ENCODE assay signal across 13 cellular contexts in genomic region chr11:27795955-27796861, GRCh38.
A peak's percentile ranks its signal among the peaks of the same experiment; 100 is the strongest.
DNase-seq lines count a peak whose midpoint lies in the region; ATAC-seq, FAIRE-seq and TF ChIP-seq lines count a peak whose summit lies in the region.
"Had no signal": no experiment of that assay in that cellular context is flagged by ENCODE, and none has a peak within 500 bp of the region (broad histone marks: within the 10 kb centered on the region; RNA-seq: fewer than 3 reads in every experiment).

No MANE protein-coding gene starts in this region.

- H2AFZ ChIP-seq in GM23338 = no peak overlapping the region

- no peaks in the 10 kb centered on the region for H4K20me1 ChIP-seq in GM23338 (replicated peaks; ENCODE audit: insufficient read depth)

- H3K27me3 Mint-ChIP-seq in GM23338 (ENCODE audit: insufficient read depth, low read depth, poor library complexity) (peaks cover 19% of the 10 kb centered on the region), nephron progenitor cell (ENCODE audit: low read depth, poor library complexity) (peaks cover 41% of the 10 kb centered on the region)
- H3K27me3 Mint-ChIP-seq: activated B cell treated with CpG ODN at 0.5 μM for 24 hours, IgD-negative memory B cell had no signal

- ATAC-seq in GM23338 = peak; percentile 97
- no peak for ATAC-seq in psoas muscle
- ATAC-seq in GM19328 (IDR thresholded peaks at IDR 0.05; ENCODE audit: unreplicated experiment) = no peak

- H3K9me2 ChIP-seq in GM23338 (ENCODE audit: insufficient read depth) = peaks cover 10% of the 10 kb centered on the region

- H3F3A ChIP-seq in GM23338 (replicated peaks; ENCODE audit: low read depth) = 0 out of 2 replicates have a peak, but pooled peaks cover 8% of the 10 kb centered on the region

- no peaks in the 10 kb centered on the region for H3K9me3 ChIP-seq in psoas muscle

- H3K27me3 ChIP-seq in GM23338 (ENCODE audit: insufficient read depth) = peaks cover 64% of the 10 kb centered on the region
- peaks cover 2% of the 10 kb centered on the region for H3K27me3 ChIP-seq in bronchial epithelial cell (ENCODE audit: control insufficient read depth, insufficient read depth, low read length)
- peaks cover 0 to 2% (median 0%) of the 10 kb centered on the region in 3 donors for H3K27me3 ChIP-seq in psoas muscle (ENCODE audit: insufficient read depth in 3 of 3, low read length in 2 of 3)

- WGBS in psoas muscle, 3 donors = 14 to 19% (median 18%) methylated on average over 9 of the region's 9 CpGs

- no peak for FAIRE-seq in bronchial epithelial cell (lab: Jason Lieb, UNC)

- H3K4me3 Mint-ChIP-seq in GM23338 = 0 out of 3 replicates have a peak overlapping the region, but pooled peaks have one; percentile 3
- H3K4me3 Mint-ChIP-seq in nephron progenitor cell = peak overlapping the region; percentile 13
- H3K4me3 Mint-ChIP-seq: activated B cell treated with CpG ODN at 0.5 μM for 24 hours; IgD-negative memory B cell; stimulated activated naive CD8-positive, alpha-beta T cell treated with anti-CD3 and anti-CD28 coated beads, Interleukin-15, Interleukin-2, amounts not matched to agents 100 ng/mL and 50 ng/mL, for 24 hours had no signal

- intact Hi-C loops in psoas muscle (cut with DNase I) = no loop called here

- H3K27ac ChIP-seq in GM23338 (ENCODE audit: low read depth) = no peak overlapping the region
- no peak overlapping the region for H3K27ac ChIP-seq in psoas muscle
- H3K27ac ChIP-seq: skin epidermis had no signal

- TF ChIP-seq CTCF in GM23338 (conservative IDR thresholded peaks at IDR 0.05; ENCODE audit: low read depth in 2 of 2) (no peak), bronchial epithelial cell (IDR thresholded peaks at IDR 0.05; ENCODE audit: insufficient read depth, low read length, severe bottlenecking) (no peak), nephron progenitor cell (IDR thresholded peaks at IDR 0.05) (no peak), psoas muscle (IDR thresholded peaks at IDR 0.05) (no peak)

- H3K4me3 ChIP-seq in GM23338 = peak overlapping the region; percentile 6; the same call in 1 of the 2 replicates
- H3K4me3 ChIP-seq in bronchial epithelial cell (ENCODE audit: low read depth, low read length) = no peak overlapping the region
- H3K4me3 ChIP-seq in psoas muscle = no peak overlapping the region
- H3K4me3 ChIP-seq: skin epidermis had no signal

- H3K36me3 Mint-ChIP-seq in GM23338 (ENCODE audit: low read depth) (0 out of 3 replicates have a peak, but pooled peaks cover 7% of the 10 kb centered on the region), nephron progenitor cell (ENCODE audit: low read depth) (peaks cover 6% of the 10 kb centered on the region)
- H3K36me3 Mint-ChIP-seq: IgD-negative memory B cell had no signal

- peak overlapping the region; percentile 45 for H3K4me2 ChIP-seq in GM23338

- H3K4me1 ChIP-seq in GM23338 (ENCODE audit: insufficient read depth) (peaks cover 19% of the 10 kb centered on the region), psoas muscle (no peaks in the 10 kb centered on the region)

- H3K36me3 ChIP-seq in GM23338 (ENCODE audit: insufficient read depth) (no peaks in the 10 kb centered on the region; the same call in 1 of the 2 replicates), bronchial epithelial cell (ENCODE audit: control insufficient read depth, insufficient read depth, low read length) (no peaks in the 10 kb centered on the region), psoas muscle (ENCODE audit: insufficient read depth in 1 of 2, low read depth in 1 of 2) (no peaks in the 10 kb centered on the region)

- H3K27ac Mint-ChIP-seq in GM23338 (no peak overlapping the region), nephron progenitor cell (no peak overlapping the region)
- H3K27ac Mint-ChIP-seq: activated B cell treated with CpG ODN at 0.5 μM for 24 hours; IgD-negative memory B cell; stimulated activated naive CD8-positive, alpha-beta T cell treated with anti-CD3 and anti-CD28 coated beads, Interleukin-15, Interleukin-2, amounts not matched to agents 100 ng/mL and 50 ng/mL, for 24 hours had no signal

- H3K4me1 Mint-ChIP-seq in GM23338 = peaks cover 15% of the 10 kb centered on the region
- peaks cover 16% of the 10 kb centered on the region for H3K4me1 Mint-ChIP-seq in nephron progenitor cell
- H3K4me1 Mint-ChIP-seq: activated B cell treated with CpG ODN at 0.5 μM for 24 hours, IgD-negative memory B cell had no signal

- DNase-seq in GM23338 (ENCODE audit: low spot score) (peak; percentile 69), NCI-H187 (lab: John Stamatoyannopoulos, UW) (peak; percentile 78 to 92), bronchial epithelial cell (ENCODE audit: low read depth) (peak; percentile 3), nephron progenitor cell (peak; percentile 6), glomerular visceral epithelial cell (ENCODE audit: extremely low spot score) (no peak), NCI-H1048 (lab: John Stamatoyannopoulos, UW) (no peak), psoas muscle (no peak)
- DNase-seq: activated B cell treated with CpG ODN at 0.5 μM for 24 hours, activated gamma-delta T cell treated with Interleukin-2 at 50 U/mL for 16 hours had no signal

- H3K79me2 ChIP-seq in GM23338 (replicated peaks; ENCODE audit: insufficient read depth) = no peaks in the 10 kb centered on the region

- H3K9me3 Mint-ChIP-seq in GM23338 = peaks cover 11% of the 10 kb centered on the region
- H3K9me3 Mint-ChIP-seq in nephron progenitor cell = peaks cover 28% of the 10 kb centered on the region

TF ChIP-seq in GM23338, 12 proteins besides CTCF, POLR2A, EP300 and RAD21:
- TF ChIP-seq POLR2AphosphoS5 (IDR thresholded peaks at IDR 0.05; ENCODE audit: low read depth) (no peak), ZNF462 (CRISPR knock-in tag; IDR thresholded peaks at IDR 0.05) (no peak), NANOG (IDR thresholded peaks at IDR 0.05; ENCODE audit: borderline replicate concordance) (peak; percentile 90)

Comparison
In these comparisons a context has a peak if more than half of its experiments do, and no peak if none do; other contexts are left out.
1. DNase-seq: peak in GM23338 (single experiment), NCI-H187 (2 of 2), bronchial epithelial cell (single experiment) and nephron progenitor cell (single experiment); none in glomerular visceral epithelial cell (single experiment), NCI-H1048 (single experiment) and psoas muscle (0 of 2).